1 cellular context compared by ENCODE assay signal in genomic region chr17:76700627-76701470, GRCh38.
A peak's percentile ranks its signal among the peaks of the same experiment; 100 is the strongest.
TF ChIP-seq lines count a peak whose summit lies in the region.

No MANE protein-coding gene starts in this region.

TF ChIP-seq in SK-N-SH, 30 proteins besides CTCF, POLR2A, EP300 and RAD21 (continued from another document):
- TF ChIP-seq REST (IDR thresholded peaks at IDR 0.05; ENCODE audit: low read depth, low read length), result peak; percentile 36; the same call in 1 of the 2 replicates
- TF ChIP-seq TAF1 (IDR thresholded peaks at IDR 0.05; ENCODE audit: borderline replicate concordance, low read depth, low read length), result peak; percentile 64; the same call in 1 of the 2 replicates
- peak; percentile 68 for TF ChIP-seq PBX3 (IDR thresholded peaks at IDR 0.05)
- TF ChIP-seq TCF12 (IDR thresholded peaks at IDR 0.05), result peak; percentile 77
- no peak; the same call in 1 of the 2 replicates for TF ChIP-seq MEF2A (IDR thresholded peaks at IDR 0.05; ENCODE audit: borderline replicate concordance, low read depth)
- TF ChIP-seq GABPA (IDR thresholded peaks at IDR 0.05; ENCODE audit: low read depth), result peak; percentile 37; the same call in 1 of the 2 replicates
